Comparison of ENCODE assay signal across 21 cellular contexts in the genomic region with DNA sequence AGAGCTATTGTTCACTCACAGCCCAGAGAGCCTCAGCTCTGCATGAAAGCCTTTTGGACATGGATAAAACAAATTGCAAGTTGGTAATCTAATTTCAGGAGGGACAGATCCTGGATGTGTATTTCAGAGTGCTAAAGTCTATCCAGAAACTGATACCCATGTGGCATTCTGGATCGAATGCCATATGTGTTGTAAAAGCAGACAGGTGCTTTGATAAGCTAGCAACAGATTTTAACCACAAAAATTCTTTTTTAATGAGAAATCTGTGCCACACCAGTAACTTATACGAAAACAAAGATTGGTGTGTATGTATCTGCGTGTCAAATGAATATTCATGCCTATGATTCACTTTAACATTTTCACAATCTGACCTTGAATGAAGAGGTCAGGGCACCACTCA.
"Had no signal": no experiment of that assay in that cellular context is flagged by ENCODE, and none has a peak within 500 bp of the region (broad histone marks: within the 10 kb centered on the region; RNA-seq: fewer than 3 reads in every experiment).

No MANE protein-coding gene starts in this region.

- H3K4me3 ChIP-seq: dorsolateral prefrontal cortex, heart right ventricle, left lung, mucosa of descending colon, neural progenitor cell, right atrium auricular region, stomach, tibial artery had no signal

- H3K27me3 ChIP-seq: dorsolateral prefrontal cortex, heart right ventricle, left lung, neural progenitor cell, right atrium auricular region, stomach, tibial artery had no signal

- H3K9ac ChIP-seq: neural progenitor cell, parathyroid adenoma had no signal

- H3K9me3 ChIP-seq: left lung, mucosa of descending colon, right atrium auricular region, tibial artery had no signal

- H3K79me2 ChIP-seq: parathyroid adenoma had no signal

- H3K27ac ChIP-seq: dorsolateral prefrontal cortex, epithelial cell of prostate, heart right ventricle, left lung, neural progenitor cell, parathyroid adenoma, right atrium auricular region, stomach, tibial artery had no signal

- H3K36me3 ChIP-seq: heart right ventricle, left lung, neural progenitor cell, right atrium auricular region, stomach, tibial artery had no signal

- H3K4me2 ChIP-seq: neural progenitor cell had no signal

- H2AFZ ChIP-seq: neural progenitor cell, parathyroid adenoma had no signal

- H3K4me1 ChIP-seq: heart right ventricle, left lung, neural progenitor cell, parathyroid adenoma, right atrium auricular region, stomach, tibial artery had no signal

- DNase-seq: dorsolateral prefrontal cortex; effector CD4-positive, alpha-beta T cell; endodermal cell; foreskin melanocyte; glutamatergic neuron; heart right ventricle; hippocampal formation; left cardiac atrium; left lung; mesenchymal stem cell; mucosa of descending colon; naive thymus-derived CD4-positive, alpha-beta T cell; stimulated activated CD4-positive, alpha-beta T cell treated with anti-CD3 and anti-CD28 coated beads, Interleukin-2, amount 100 ng/mL, for 24 hours; stimulated activated CD4-positive, alpha-beta T cell treated with anti-CD3 and anti-CD28 coated beads, Interleukin-4, amount 100 ng/mL, for 24 hours; stimulated activated naive CD4-positive, alpha-beta T cell treated with Interleukin-2 at 50 U/mL for 16 hours; stomach; tibial artery had no signal
